ENCODE assay signal across 18 cellular contexts in the genomic region with DNA sequence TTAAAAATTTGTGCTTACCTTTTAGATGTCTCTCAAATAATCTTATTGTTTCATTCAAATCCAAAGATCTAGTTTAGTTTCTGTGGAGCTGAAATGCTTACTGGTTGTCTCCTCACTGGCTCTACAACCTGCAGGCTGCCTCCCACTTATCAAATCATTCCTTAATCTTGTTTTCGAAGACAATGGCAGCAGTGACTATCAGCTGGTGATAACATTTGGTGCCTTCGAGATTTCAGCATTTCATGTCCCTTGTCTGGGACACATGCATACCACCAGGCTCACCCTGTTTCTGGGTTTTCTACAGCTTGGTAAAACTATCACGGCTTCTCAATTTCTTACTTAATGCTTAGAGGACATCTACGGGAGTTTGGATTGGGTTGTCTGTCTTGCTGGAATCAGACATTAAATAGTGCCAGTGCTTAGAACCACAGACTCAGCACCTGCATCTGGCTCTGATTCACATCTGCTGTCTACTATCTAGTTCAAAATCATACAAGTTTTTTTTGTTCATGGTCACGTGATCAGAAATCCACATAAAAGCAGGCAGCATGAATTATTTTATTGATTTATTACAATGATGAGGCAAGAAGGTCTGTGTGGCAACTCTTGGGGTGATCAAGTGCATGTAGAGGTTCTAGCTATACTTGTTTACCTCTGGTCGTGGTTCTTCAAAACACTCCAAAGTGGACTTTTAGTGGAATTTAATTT.
"Had no signal": no experiment of that assay in that cellular context is flagged by ENCODE, and none has a peak within 500 bp of the region (broad histone marks: within the 10 kb centered on the region; RNA-seq: fewer than 3 reads in every experiment).

No MANE protein-coding gene starts in this region.

- DNase-seq: effector memory CD8-positive, alpha-beta T cell; esophagus squamous epithelium; foreskin keratinocyte; head of caudate nucleus; naive thymus-derived CD4-positive, alpha-beta T cell; nephron progenitor cell; sigmoid colon; stimulated activated CD4-positive, alpha-beta T cell treated with anti-CD3 and anti-CD28 coated beads, Interleukin-12 subunit alpha, Interleukin-12 subunit beta, amount 100 ng/mL, for 4 hours; stimulated activated naive CD4-positive, alpha-beta T cell; stomach; substantia nigra; transverse colon had no signal

- H3K36me3 ChIP-seq: esophagus squamous epithelium, sigmoid colon, stomach, thoracic aorta, transverse colon had no signal

- H3K4me3 ChIP-seq: esophagus squamous epithelium, hepatocyte, sigmoid colon, skin epidermis, stomach, thoracic aorta, transverse colon had no signal

- H3K9me3 Mint-ChIP-seq: effector memory CD8-positive, alpha-beta T cell had no signal

- ATAC-seq: effector memory CD8-positive, alpha-beta T cell; foreskin keratinocyte; naive thymus-derived CD4-positive, alpha-beta T cell had no signal

- H3K9ac ChIP-seq: parathyroid adenoma had no signal

- H3K27me3 Mint-ChIP-seq: dendritic cell treated with granulocyte-macrophage colony-stimulating factor and Interleukin-4, amounts not matched to agents 40 ng/mL and 50 ng/mL, for 4 days had no signal

- H3K79me2 ChIP-seq: hepatocyte, parathyroid adenoma had no signal

- H3K4me2 ChIP-seq: hepatocyte had no signal

- H3K36me3 Mint-ChIP-seq: naive thymus-derived CD4-positive, alpha-beta T cell had no signal

- H3K4me1 ChIP-seq: esophagus squamous epithelium, foreskin keratinocyte, parathyroid adenoma, sigmoid colon, stomach, transverse colon had no signal

- H3K4me1 Mint-ChIP-seq: naive thymus-derived CD4-positive, alpha-beta T cell; nephron progenitor cell had no signal

- FAIRE-seq: colon had no signal

- H2AFZ ChIP-seq: hepatocyte, parathyroid adenoma had no signal

- H3K9me3 ChIP-seq: esophagus squamous epithelium, sigmoid colon, stomach, thoracic aorta, transverse colon had no signal

- H3K27ac Mint-ChIP-seq: dendritic cell treated with granulocyte-macrophage colony-stimulating factor and Interleukin-4, amounts not matched to agents 40 ng/mL and 50 ng/mL, for 4 days; effector memory CD8-positive, alpha-beta T cell; naive thymus-derived CD4-positive, alpha-beta T cell; nephron progenitor cell had no signal

- H3K27me3 ChIP-seq: esophagus squamous epithelium, foreskin keratinocyte, hepatocyte, sigmoid colon, stomach, transverse colon had no signal

- H3K4me3 Mint-ChIP-seq: dendritic cell treated with granulocyte-macrophage colony-stimulating factor and Interleukin-4, amounts not matched to agents 40 ng/mL and 50 ng/mL, for 4 days; effector memory CD8-positive, alpha-beta T cell; naive thymus-derived CD4-positive, alpha-beta T cell; nephron progenitor cell had no signal

- H3K27ac ChIP-seq: esophagus squamous epithelium, foreskin keratinocyte, hepatocyte, parathyroid adenoma, sigmoid colon, skin epidermis, stomach, thoracic aorta, transverse colon had no signal
